Comparison of ENCODE assay signal across 9 cellular contexts in the genomic region with DNA sequence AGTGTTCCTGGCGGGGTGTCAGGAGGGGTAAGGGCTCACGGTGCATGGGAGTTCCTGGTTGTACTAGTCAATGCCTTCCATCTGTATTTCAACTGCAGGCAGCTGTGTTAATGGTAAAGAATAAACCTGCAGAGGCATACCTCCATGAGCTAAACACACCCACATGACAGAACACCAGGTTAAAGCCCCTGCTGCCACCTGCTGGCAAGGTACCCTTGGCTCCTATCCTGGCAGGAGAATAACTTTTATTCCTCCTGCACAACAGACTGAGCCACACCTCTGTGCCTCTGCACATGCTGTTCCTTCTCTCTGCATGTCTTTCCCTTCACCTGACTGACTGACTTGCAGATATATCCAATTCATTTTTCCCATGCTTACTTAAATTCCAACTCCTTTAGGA. TPM values are rescaled to one million over a fixed set of nuclear protein-coding genes. Genes with fewer than 3 reads are reported as not detected.
DNase-seq lines count a peak whose midpoint lies in the region; ATAC-seq and TF ChIP-seq lines count a peak whose summit lies in the region.
"Had no signal": no experiment of that assay in that cellular context is flagged by ENCODE, and none has a peak within 500 bp of the region (broad histone marks: within the 10 kb centered on the region; RNA-seq: fewer than 3 reads in every experiment).

No MANE protein-coding gene starts in this region.

- POLR2A ChIA-PET in PC-3 (lab: Charles Lee; ENCODE audit: unreplicated experiment) = no interaction called here

- no TSS peak for BruUV-seq in PC-3 (replicated peaks; lab: Mats Ljungman, UMichigan)

- CTCF ChIA-PET in PC-3 (lab: Charles Lee) = interaction anchor here (0.6 kb wide), 1 partner anchor 147 kb away, joined by 6 read pairs; no protein-coding TSS in a partner anchor

- H3K27ac ChIP-seq in PC-3 (ENCODE audit: low read length) = no peak overlapping the region
- H3K27ac ChIP-seq in brain microvascular endothelial cell = no peak overlapping the region

- peaks cover 4% of the 10 kb centered on the region; the same call in 1 of the 2 replicates for H3K4me1 ChIP-seq in PC-3 (ENCODE audit: insufficient read depth, low read length)

- intact Hi-C loops in PC-3 (cut with micrococcal nuclease) = loop anchor here (5.0 kb wide), 1 partner anchor 150 kb away; no protein-coding TSS in a partner anchor

- DNase-seq in NCI-H510A treated with DMSO at 0.1 percent for 48 hours (lab: John Stamatoyannopoulos, UW) (peak; percentile 3), NCI-H510A (lab: John Stamatoyannopoulos, UW) (no peak), PC-3 (peak; percentile 53), brain microvascular endothelial cell (no peak), NCI-H2196 treated with DMSO at 0.1 percent for 48 hours (lab: John Stamatoyannopoulos, UW; ENCODE audit: unreplicated experiment) (no peak), T1000 (lab: John Stamatoyannopoulos, UW) (no peak), dedifferentiated amniotic fluid mesenchymal stem cell (ENCODE audit: extremely low spot score) (no peak)
- peak; percentile 34 for DNase-seq in stimulated activated CD8-positive, alpha-beta memory T cell treated with anti-CD3 and anti-CD28 coated beads, Interleukin-4, amount 100 ng/mL, for 48 hours

- in situ Hi-C loops in brain microvascular endothelial cell (cut with HindIII; ENCODE audit: low pct_ligation_motif_present, low sequenced_read_pairs) = no loop called here

- ATAC-seq in PC-3 = peak; percentile 73

- H3K9me3 ChIP-seq in PC-3 (ENCODE audit: low read length) = no peaks in the 10 kb centered on the region

- TF ChIP-seq CTCF in PC-3 (conservative IDR thresholded peaks at IDR 0.05; ENCODE audit: low read depth, low read length) = peak; percentile 50
- TF ChIP-seq CTCF in brain microvascular endothelial cell (IDR thresholded peaks at IDR 0.05; ENCODE audit: low read depth, low read length, missing control alignments) = peak; percentile 14

- H3K4me3 ChIP-seq in PC-3 (ENCODE audit: low read length) (no peak overlapping the region), brain microvascular endothelial cell (ENCODE audit: low read depth, low read length) (no peak overlapping the region)

- no peak overlapping the region for H2AFZ ChIP-seq in PC-3 (ENCODE audit: low read length)

- no peaks in the 10 kb centered on the region for H3F3A ChIP-seq in PC-3 (ENCODE audit: low read length, unreplicated experiment)

- H3K27me3 ChIP-seq in PC-3 (ENCODE audit: low read length) (no peaks in the 10 kb centered on the region), brain microvascular endothelial cell (replicated peaks) (no peaks in the 10 kb centered on the region)

- no peak overlapping the region for H3K4me2 ChIP-seq in PC-3 (ENCODE audit: low read length)

- no peaks in the 10 kb centered on the region for H3K79me2 ChIP-seq in PC-3 (ENCODE audit: low read length)

- no peaks in the 10 kb centered on the region for H3K9me2 ChIP-seq in PC-3 (replicated peaks; ENCODE audit: low read length)

- no peaks in the 10 kb centered on the region for H4K20me1 ChIP-seq in PC-3 (ENCODE audit: low read length)

- H3K9ac ChIP-seq in PC-3 (ENCODE audit: low read length) = no peak overlapping the region

- H3K36me3 ChIP-seq in PC-3 (ENCODE audit: low read depth, low read length) (no peaks in the 10 kb centered on the region), brain microvascular endothelial cell (replicated peaks) (no peaks in the 10 kb centered on the region)

RNA-seq across cellular contexts. Expression of gene ITIH6, which starts 11.1 kb away (rescaled TPM):
- not detected in 2 replicates for total RNA-seq in PC-3 (2014; rRNA removed)
- total RNA-seq: activated CD8-positive, alpha-beta memory T cell treated with anti-CD3 and anti-CD28 coated beads for 36 hours had no signal

RNA-seq across cellular contexts. Expression of gene MAGED2, which starts 20.6 kb away (rescaled TPM):
- 61.4 and 67.9 TPM in 2 replicates for total RNA-seq in PC-3 (2014; rRNA removed)

Comparison
In these comparisons a context has a peak if more than half of its experiments do, and no peak if none do; other contexts are left out.
1. DNase-seq: peak in NCI-H510A treated with DMSO at 0.1 percent for 48 hours (single experiment), PC-3 (single experiment) and stimulated activated CD8-positive, alpha-beta memory T cell treated with anti-CD3 and anti-CD28 coated beads, Interleukin-4, amount 100 ng/mL, for 48 hours (single experiment); none in NCI-H510A (single experiment), brain microvascular endothelial cell (single experiment), NCI-H2196 treated with DMSO at 0.1 percent for 48 hours (single experiment), T1000 (single experiment) and dedifferentiated amniotic fluid mesenchymal stem cell (single experiment).